9 cellular contexts compared by ENCODE assay signal in genomic region chr2:216015722-216016464, GRCh38. TPM values are rescaled to one million over a fixed set of nuclear protein-coding genes. Genes with fewer than 3 reads are reported as not detected.
DNase-seq lines count a peak whose midpoint lies in the region; ATAC-seq and TF ChIP-seq lines count a peak whose summit lies in the region.
"Had no signal": no experiment of that assay in that cellular context is flagged by ENCODE, and none has a peak within 500 bp of the region (broad histone marks: within the 10 kb centered on the region; RNA-seq: fewer than 3 reads in every experiment).

No MANE protein-coding gene starts in this region.

- peak; percentile 33 for DNase-seq in NCI-H146 (lab: John Stamatoyannopoulos, UW)
- peak; percentile 53 for DNase-seq in activated T-helper 2 cell treated with anti-CD3 and anti-CD28 coated beads, Interferon-gamma antibody, Interleukin-2, Interleukin-4, amounts not matched to agents 10 μg/mL and 5 μg/mL and 100 μg/mL, durations not matched to agents 14 hours and 24 hours and 36 hours (ENCODE audit: low spot score)
- DNase-seq in stimulated activated naive CD4-positive, alpha-beta T cell (lab: John Stamatoyannopoulos, UW), result peak in 5 of 6 experiments; percentile 1 to 49 (median 36)
- no peak for DNase-seq in NOMO-1 treated with DMSO at 0.1 percent for 48 hours (lab: John Stamatoyannopoulos, UW; ENCODE audit: unreplicated experiment)
- DNase-seq in mesothelial cell of epicardium (ENCODE audit: low spot score in 2 of 2, unreplicated experiment in 2 of 2), result no peak
- no peak for DNase-seq in NCI-H446 (lab: John Stamatoyannopoulos, UW)

- TF ChIP-seq CTCF in mesothelial cell of epicardium (IDR thresholded peaks at IDR 0.05; ENCODE audit: unreplicated experiment), result no peak

- H3K4me3 Mint-ChIP-seq in activated T-helper 2 cell treated with anti-CD3 and anti-CD28 coated beads, Interferon-gamma antibody, Interleukin-2, Interleukin-4, amounts not matched to agents 10 μg/mL and 5 μg/mL and 100 μg/mL, durations not matched to agents 14 hours and 24 hours and 36 hours (ENCODE audit: low read depth), result peak overlapping the region; percentile 1
- no peak overlapping the region for H3K4me3 Mint-ChIP-seq in mesothelial cell of epicardium

- no peaks in the 10 kb centered on the region for H3K27me3 Mint-ChIP-seq in activated T-helper 2 cell treated with anti-CD3 and anti-CD28 coated beads, Interferon-gamma antibody, Interleukin-2, Interleukin-4, amounts not matched to agents 10 μg/mL and 5 μg/mL and 100 μg/mL, durations not matched to agents 14 hours and 24 hours and 36 hours (ENCODE audit: low read depth)
- no peaks in the 10 kb centered on the region for H3K27me3 Mint-ChIP-seq in mesothelial cell of epicardium (ENCODE audit: low read depth)

- H3K36me3 Mint-ChIP-seq in activated T-helper 2 cell treated with anti-CD3 and anti-CD28 coated beads, Interferon-gamma antibody, Interleukin-2, Interleukin-4, amounts not matched to agents 10 μg/mL and 5 μg/mL and 100 μg/mL, durations not matched to agents 14 hours and 24 hours and 36 hours (ENCODE audit: low read depth), result no peaks in the 10 kb centered on the region
- no peaks in the 10 kb centered on the region for H3K36me3 Mint-ChIP-seq in mesothelial cell of epicardium

- H3K4me1 Mint-ChIP-seq in activated T-helper 2 cell treated with anti-CD3 and anti-CD28 coated beads, Interferon-gamma antibody, Interleukin-2, Interleukin-4, amounts not matched to agents 10 μg/mL and 5 μg/mL and 100 μg/mL, durations not matched to agents 14 hours and 24 hours and 36 hours (ENCODE audit: low read depth), result peaks cover 50% of the 10 kb centered on the region
- H3K4me1 Mint-ChIP-seq in mesothelial cell of epicardium, result peaks cover 17% of the 10 kb centered on the region

- ATAC-seq in GM18519 (IDR thresholded peaks at IDR 0.05; ENCODE audit: low FRiP score, unreplicated experiment), result peak; percentile 74
- peak; percentile 85 for ATAC-seq in GM21786 (IDR thresholded peaks at IDR 0.05; ENCODE audit: unreplicated experiment)
- ATAC-seq: Panc1 had no signal

- intact Hi-C loops in activated T-helper 2 cell treated with anti-CD3 and anti-CD28 coated beads, Interferon-gamma antibody, Interleukin-2, Interleukin-4, amounts not matched to agents 10 μg/mL and 5 μg/mL and 100 μg/mL, durations not matched to agents 14 hours and 24 hours and 36 hours (cut with micrococcal nuclease), result loop anchor here (1.0 to 10.0 kb wide), 4 partner anchors 10 to 271 kb away; no protein-coding TSS in a partner anchor

- H3K9me3 Mint-ChIP-seq in activated T-helper 2 cell treated with anti-CD3 and anti-CD28 coated beads, Interferon-gamma antibody, Interleukin-2, Interleukin-4, amounts not matched to agents 10 μg/mL and 5 μg/mL and 100 μg/mL, durations not matched to agents 14 hours and 24 hours and 36 hours, result no peaks in the 10 kb centered on the region
- H3K9me3 Mint-ChIP-seq in mesothelial cell of epicardium, result no peaks in the 10 kb centered on the region

- H3K27ac Mint-ChIP-seq in activated T-helper 2 cell treated with anti-CD3 and anti-CD28 coated beads, Interferon-gamma antibody, Interleukin-2, Interleukin-4, amounts not matched to agents 10 μg/mL and 5 μg/mL and 100 μg/mL, durations not matched to agents 14 hours and 24 hours and 36 hours, result peak overlapping the region; percentile 64
- no peak overlapping the region for H3K27ac Mint-ChIP-seq in mesothelial cell of epicardium

RNA-seq across cellular contexts. Expression of gene MREG, which starts 2.5 kb away (rescaled TPM):
- 15.3 and 15.7 TPM in 2 replicates for total RNA-seq in activated T-helper 2 cell treated with anti-CD3 and anti-CD28 coated beads, Interferon-gamma antibody, Interleukin-2, Interleukin-4, amounts not matched to agents 10 μg/mL and 5 μg/mL and 100 μg/mL, durations not matched to agents 14 hours and 24 hours and 36 hours
- 11.4 to 12.8 TPM (median 11.9 TPM) in 3 replicates for total RNA-seq in mesothelial cell of epicardium

Comparison
In these comparisons a context has a peak if more than half of its experiments do, and no peak if none do; other contexts are left out.
1. DNase-seq: peak in NCI-H146 (single experiment), activated T-helper 2 cell treated with anti-CD3 and anti-CD28 coated beads, Interferon-gamma antibody, Interleukin-2, Interleukin-4, amounts not matched to agents 10 μg/mL and 5 μg/mL and 100 μg/mL, durations not matched to agents 14 hours and 24 hours and 36 hours (single experiment) and stimulated activated naive CD4-positive, alpha-beta T cell (5 of 6); none in NOMO-1 treated with DMSO at 0.1 percent for 48 hours (single experiment), mesothelial cell of epicardium (0 of 2) and NCI-H446 (0 of 2).